24 cellular contexts compared by ENCODE assay signal in genomic region chr18:10432781-10433180, GRCh38. TPM values are rescaled to one million over a fixed set of nuclear protein-coding genes. Genes with fewer than 3 reads are reported as not detected.
DNase-seq lines count a peak whose midpoint lies in the region; ATAC-seq and TF ChIP-seq lines count a peak whose summit lies in the region.
"Had no signal": no experiment of that assay in that cellular context is flagged by ENCODE, and none has a peak within 500 bp of the region (broad histone marks: within the 10 kb centered on the region; RNA-seq: fewer than 3 reads in every experiment).

No MANE protein-coding gene starts in this region.

- TF ChIP-seq POLR2A in gastroesophageal sphincter (IDR thresholded peaks at IDR 0.05) (no peak), uterus (IDR thresholded peaks at IDR 0.05) (no peak)

- intact Hi-C loops in uterus (cut with DNase I; ENCODE audit: low total_unique reads) = no loop called here

- ATAC-seq in gastroesophageal sphincter = peak; percentile 36
- ATAC-seq: activated CD8-positive, alpha-beta memory T cell treated with anti-CD3 and anti-CD28 coated beads, Interleukin-2, amount 10 ng/mL, durations not matched to agents 7 days and 5 days; activated T-cell treated with anti-CD3 and anti-CD28 coated beads, Interleukin-2, amount 50 U/mL, for 72 hours had no signal

- H3K9me3 ChIP-seq in gastroesophageal sphincter = no peaks in the 10 kb centered on the region
- H3K9me3 ChIP-seq in uterus = no peaks in the 10 kb centered on the region

- peak; percentile 90 for DNase-seq in NCI-H2196 treated with DMSO at 0.1 percent for 48 hours (lab: John Stamatoyannopoulos, UW; ENCODE audit: unreplicated experiment)
- DNase-seq in SHP77 (lab: John Stamatoyannopoulos, UW) = peak; percentile 0 to 8
- DNase-seq in NCI-H345 treated with DMSO at 0.1 percent for 48 hours (lab: John Stamatoyannopoulos, UW; ENCODE audit: unreplicated experiment) = no peak
- DNase-seq in NCI-H1694 (lab: John Stamatoyannopoulos, UW) = no peak
- no peak for DNase-seq in activated CD4-positive, alpha-beta T cell treated with anti-CD3 and anti-CD28 coated beads, Interleukin-2, amount 50 U/mL, for 48 hours
- no peak for DNase-seq in uterus
- DNase-seq: activated CD4-positive, alpha-beta T cell treated with anti-CD3 and anti-CD28 coated beads, Interleukin-2, amount 10 ng/mL, durations not matched to agents 7 days and 5 days; activated CD8-positive, alpha-beta memory T cell treated with anti-CD3 and anti-CD28 coated beads, Interleukin-2, amount 10 ng/mL, durations not matched to agents 7 days and 5 days; activated naive CD4-positive, alpha-beta T cell treated with Interleukin-2 at 50 U/mL for 16 hours; activated T-cell treated with anti-CD3 and anti-CD28 coated beads, Interleukin-2, amount 50 U/mL, for 72 hours; CD4-positive, CD25-positive, alpha-beta regulatory T cell; EL; H7; Kasumi-1; left cardiac atrium; naive B cell; NCI-H1048; NCI-H2081 treated with DMSO at 0.1 percent for 48 hours; NCI-H526; stimulated activated CD4-positive, alpha-beta T cell treated with anti-CD3 and anti-CD28 coated beads, Interleukin-4, amount 100 ng/mL, for 24 hours; stimulated activated naive CD4-positive, alpha-beta T cell treated with Interleukin-2 at 50 U/mL for 16 hours; WERI-Rb-1 had no signal

- no peak overlapping the region for H3K27ac ChIP-seq in gastroesophageal sphincter
- no peak overlapping the region for H3K27ac ChIP-seq in uterus
- H3K27ac ChIP-seq: coronary artery, WERI-Rb-1 had no signal

- TF ChIP-seq CTCF in gastroesophageal sphincter (IDR thresholded peaks at IDR 0.05) = no peak
- no peak for TF ChIP-seq CTCF in uterus (IDR thresholded peaks at IDR 0.05)

- H3K27me3 ChIP-seq in gastroesophageal sphincter = no peaks in the 10 kb centered on the region
- no peaks in the 10 kb centered on the region for H3K27me3 ChIP-seq in uterus

- no peak for TF ChIP-seq EP300 in gastroesophageal sphincter (IDR thresholded peaks at IDR 0.05)

- WGBS in gastroesophageal sphincter (ENCODE audit: low coverage in 1 of 2), 2 donors = 63 to 79% methylated on average over 5 to 7 of the region's 7 CpGs

- H3K4me1 ChIP-seq in gastroesophageal sphincter = peaks cover 0 to 18% (median 0%) of the 10 kb centered on the region in 3 donors
- no peaks in the 10 kb centered on the region for H3K4me1 ChIP-seq in uterus

- H3K4me3 ChIP-seq in gastroesophageal sphincter (no peak overlapping the region), uterus (no peak overlapping the region)
- H3K4me3 ChIP-seq: coronary artery had no signal

- H3K36me3 ChIP-seq in gastroesophageal sphincter (no peaks in the 10 kb centered on the region), uterus (no peaks in the 10 kb centered on the region)
- H3K36me3 ChIP-seq: WERI-Rb-1 had no signal

RNA-seq across cellular contexts. Expression of gene APCDD1, which starts 21.7 kb away (rescaled TPM):
- total RNA-seq in gastroesophageal sphincter = 100 to 1,000 TPM in 1 of 4 donors, 10 to 100 TPM in 3; 34.7 to 196 (median 41.3) TPM
- 100 to 1,000 TPM in 3 of 4 donors, 1 to 10 TPM in 1; 8.2 to 288 (median 113) TPM for total RNA-seq in uterus
- total RNA-seq: activated CD4-positive, alpha-beta T cell treated with anti-CD3 and anti-CD28 coated beads, Interleukin-2, amount 10 ng/mL, durations not matched to agents 7 days and 5 days; activated CD8-positive, alpha-beta memory T cell treated with anti-CD3 and anti-CD28 coated beads, Interleukin-2, amount 10 ng/mL, durations not matched to agents 7 days and 5 days; activated T-cell treated with anti-CD3 and anti-CD28 coated beads, Interleukin-2, amount 50 U/mL, for 72 hours; CD4-positive, CD25-positive, alpha-beta regulatory T cell had no signal

Comparison
In these comparisons a context has a peak if more than half of its experiments do, and no peak if none do; other contexts are left out.
1. DNase-seq: peak in NCI-H2196 treated with DMSO at 0.1 percent for 48 hours (single experiment) and SHP77 (2 of 2); none in NCI-H345 treated with DMSO at 0.1 percent for 48 hours (single experiment), NCI-H1694 (single experiment), activated CD4-positive, alpha-beta T cell treated with anti-CD3 and anti-CD28 coated beads, Interleukin-2, amount 50 U/mL, for 48 hours (0 of 2) and uterus (0 of 2).